ENCODE assay signal across 19 cellular contexts in genomic region chrX:9842541-9842940, GRCh38. TPM values are rescaled to one million over a fixed set of nuclear protein-coding genes. Genes with fewer than 3 reads are reported as not detected.
A peak's percentile ranks its signal among the peaks of the same experiment; 100 is the strongest.
DNase-seq lines count a peak whose midpoint lies in the region; ATAC-seq and TF ChIP-seq lines count a peak whose summit lies in the region.
"Had no signal": no experiment of that assay in that cellular context is flagged by ENCODE, and none has a peak within 500 bp of the region (broad histone marks: within the 10 kb centered on the region; RNA-seq: fewer than 3 reads in every experiment).

No MANE protein-coding gene starts in this region.

- no peaks in the 10 kb centered on the region for H3F3A ChIP-seq in GM23338 (replicated peaks; ENCODE audit: low read depth)

- DNase-seq in GM23338 (ENCODE audit: low spot score): peak; percentile 47
- no peak for DNase-seq in RWPE2 (ENCODE audit: low spot score)
- DNase-seq in renal cortical epithelial cell (ENCODE audit: low read depth): peak; percentile 35
- no peak for DNase-seq in vagina (ENCODE audit: extremely low spot score in 2 of 2)
- DNase-seq: AML-193; amniotic stem cell; DMS79 treated with DMSO at 0.1 percent for 48 hours; head of caudate nucleus; kidney glomerular epithelial cell; MV-4-11; NCI-H2081; stimulated activated CD4-positive, alpha-beta T cell treated with anti-CD3 and anti-CD28 coated beads, Interleukin-15, amount 100 ng/mL, for 24 hours had no signal

- no peak overlapping the region for H3K9ac ChIP-seq in iPS-18a (ENCODE audit: low read length)

- ATAC-seq in GM23338: peak; percentile 89
- ATAC-seq in RWPE2 (ENCODE audit: low read depth): no peak; the same call in 2 of the 3 replicates
- ATAC-seq in activated T-helper 17 cell treated with anti-CD3 and anti-CD28 coated beads, Interleukin-2, amount 50 U/mL, for 72 hours (replicated peaks): no peak
- no peak for ATAC-seq in GM19467 (IDR thresholded peaks at IDR 0.05; ENCODE audit: unreplicated experiment)
- no peak for ATAC-seq in HG02852 (IDR thresholded peaks at IDR 0.05; ENCODE audit: unreplicated experiment)
- ATAC-seq: SK-N-SH treated with all-trans-retinoic acid at 6 μM for 48 hours had no signal

- H3K27ac Mint-ChIP-seq in GM23338: no peak overlapping the region
- no peak overlapping the region for H3K27ac Mint-ChIP-seq in activated T-helper 17 cell treated with anti-CD3 and anti-CD28 coated beads, Interleukin-2, amount 50 U/mL, for 72 hours
- H3K27ac Mint-ChIP-seq: activated T-helper 1 cell treated with anti-CD3 and anti-CD28 coated beads, Interleukin-12 subunit alpha, Interleukin-12 subunit beta, Interleukin-2, Interleukin-4 antibody, amounts not matched to agents 30 ng/mL and 10 ng/mL and 1 ng/mL, durations not matched to agents 14 hours and 24 hours and 36 hours had no signal

- H2AFZ ChIP-seq in GM23338: no peak overlapping the region

- H3K27me3 ChIP-seq in GM23338 (ENCODE audit: insufficient read depth): no peaks in the 10 kb centered on the region
- no peaks in the 10 kb centered on the region for H3K27me3 ChIP-seq in RWPE2 (ENCODE audit: insufficient read depth, poor library complexity, severe bottlenecking)
- H3K27me3 ChIP-seq in iPS-18a (ENCODE audit: control insufficient read depth, insufficient read depth, low read length): no peaks in the 10 kb centered on the region
- no peaks in the 10 kb centered on the region for H3K27me3 ChIP-seq in vagina

- peak overlapping the region; percentile 54; the same call in 2 of the 3 replicates for H3K4me3 Mint-ChIP-seq in GM23338
- H3K4me3 Mint-ChIP-seq in activated T-helper 17 cell treated with anti-CD3 and anti-CD28 coated beads, Interleukin-2, amount 50 U/mL, for 72 hours: no peak overlapping the region
- H3K4me3 Mint-ChIP-seq: activated T-helper 1 cell treated with anti-CD3 and anti-CD28 coated beads, Interleukin-12 subunit alpha, Interleukin-12 subunit beta, Interleukin-2, Interleukin-4 antibody, amounts not matched to agents 30 ng/mL and 10 ng/mL and 1 ng/mL, durations not matched to agents 14 hours and 24 hours and 36 hours had no signal

- no peaks in the 10 kb centered on the region for H3K36me3 Mint-ChIP-seq in GM23338 (ENCODE audit: low read depth)
- no peaks in the 10 kb centered on the region for H3K36me3 Mint-ChIP-seq in activated T-helper 17 cell treated with anti-CD3 and anti-CD28 coated beads, Interleukin-2, amount 50 U/mL, for 72 hours (ENCODE audit: low read depth)

- H3K4me1 ChIP-seq in GM23338 (ENCODE audit: insufficient read depth) (peaks cover 6% of the 10 kb centered on the region), RWPE2 (ENCODE audit: insufficient read depth, poor library complexity, severe bottlenecking) (peaks cover 13% of the 10 kb centered on the region), iPS-18a (ENCODE audit: control insufficient read depth, low read depth, low read length) (peaks cover 29% of the 10 kb centered on the region), vagina (no peaks in the 10 kb centered on the region)
- H3K4me1 ChIP-seq: prostate gland had no signal

- no peak for TF ChIP-seq POLR2A in vagina (IDR thresholded peaks at IDR 0.05)

- H3K4me2 ChIP-seq in GM23338: peak overlapping the region; percentile 66

- H4K20me1 ChIP-seq in GM23338 (replicated peaks; ENCODE audit: insufficient read depth): no peaks in the 10 kb centered on the region

- H3K27ac ChIP-seq in GM23338 (ENCODE audit: low read depth): peak overlapping the region; percentile 78
- peak overlapping the region; percentile 49 for H3K27ac ChIP-seq in RWPE2 (ENCODE audit: poor library complexity, severe bottlenecking)
- H3K27ac ChIP-seq in iPS-18a (ENCODE audit: low read length): no peak overlapping the region
- no peak overlapping the region for H3K27ac ChIP-seq in vagina

- intact Hi-C loops in vagina (cut with DNase I): no loop called here

- TF ChIP-seq CTCF in GM23338 (conservative IDR thresholded peaks at IDR 0.05; ENCODE audit: low read depth in 2 of 2) (no peak), RWPE2 (IDR thresholded peaks at IDR 0.05; ENCODE audit: poor library complexity, severe bottlenecking) (no peak), vagina (IDR thresholded peaks at IDR 0.05) (no peak)

- H3K9me3 ChIP-seq in RWPE2 (ENCODE audit: severe bottlenecking) (no peaks in the 10 kb centered on the region), iPS-18a (ENCODE audit: control insufficient read depth, low read depth, low read length) (no peaks in the 10 kb centered on the region), vagina (no peaks in the 10 kb centered on the region)
- H3K9me3 ChIP-seq: prostate gland had no signal

- H3K27me3 Mint-ChIP-seq in GM23338 (ENCODE audit: insufficient read depth, low read depth, poor library complexity): peaks cover 4% of the 10 kb centered on the region
- H3K27me3 Mint-ChIP-seq in activated T-helper 17 cell treated with anti-CD3 and anti-CD28 coated beads, Interleukin-2, amount 50 U/mL, for 72 hours: peaks cover 10% of the 10 kb centered on the region

- peaks cover 16% of the 10 kb centered on the region for H3K79me2 ChIP-seq in GM23338 (replicated peaks; ENCODE audit: insufficient read depth)

- H3K36me3 ChIP-seq in GM23338 (ENCODE audit: insufficient read depth) (no peaks in the 10 kb centered on the region), RWPE2 (ENCODE audit: low read depth) (no peaks in the 10 kb centered on the region), iPS-18a (ENCODE audit: control insufficient read depth, low read depth, low read length) (no peaks in the 10 kb centered on the region), vagina (no peaks in the 10 kb centered on the region)
- H3K36me3 ChIP-seq: prostate gland had no signal

- H3K4me3 ChIP-seq in GM23338 (0 out of 2 replicates have a peak overlapping the region, but pooled peaks have one; percentile 24), RWPE2 (ENCODE audit: severe bottlenecking) (no peak overlapping the region), iPS-18a (ENCODE audit: low read length) (peak overlapping the region; percentile 38), vagina (no peak overlapping the region)
- H3K4me3 ChIP-seq: prostate gland had no signal

- no peaks in the 10 kb centered on the region for H3K9me3 Mint-ChIP-seq in GM23338
- no peaks in the 10 kb centered on the region for H3K9me3 Mint-ChIP-seq in activated T-helper 17 cell treated with anti-CD3 and anti-CD28 coated beads, Interleukin-2, amount 50 U/mL, for 72 hours
- H3K9me3 Mint-ChIP-seq: activated T-helper 1 cell treated with anti-CD3 and anti-CD28 coated beads, Interleukin-12 subunit alpha, Interleukin-12 subunit beta, Interleukin-2, Interleukin-4 antibody, amounts not matched to agents 30 ng/mL and 10 ng/mL and 1 ng/mL, durations not matched to agents 14 hours and 24 hours and 36 hours had no signal

- no peaks in the 10 kb centered on the region for H3K9me2 ChIP-seq in GM23338 (ENCODE audit: insufficient read depth)

- peaks cover 38% of the 10 kb centered on the region for H3K4me1 Mint-ChIP-seq in GM23338
- H3K4me1 Mint-ChIP-seq in activated T-helper 17 cell treated with anti-CD3 and anti-CD28 coated beads, Interleukin-2, amount 50 U/mL, for 72 hours: no peaks in the 10 kb centered on the region

TF ChIP-seq in GM23338, 12 proteins besides CTCF, POLR2A, EP300 and RAD21 (continues in another document):
- TF ChIP-seq NANOG (IDR thresholded peaks at IDR 0.05; ENCODE audit: borderline replicate concordance) (no peak), STAT1 (IDR thresholded peaks at IDR 0.05; ENCODE audit: unreplicated experiment) (no peak), EZH2phosphoT487 (IDR thresholded peaks at IDR 0.05; ENCODE audit: unreplicated experiment) (no peak), JUNB (IDR thresholded peaks at IDR 0.05; ENCODE audit: unreplicated experiment) (no peak), REST (IDR thresholded peaks at IDR 0.05; ENCODE audit: unreplicated experiment) (no peak), CREB1 (CRISPR knock-in tag; IDR thresholded peaks at IDR 0.05; ENCODE audit: low read depth) (no peak)

RNA-seq across cellular contexts. Expression of gene SHROOM2, which starts 56.3 kb away (rescaled TPM):
- total RNA-seq in GM23338 (2014; rRNA removed; shearing (Covaris generic)): 15.8 and 16.8 TPM in 2 replicates
- polyA plus RNA-seq in GM23338 (2016; fragmentation: Nextera tagmentation; extraction: Ambion mirVana): 3.2 and 3.5 TPM in 2 replicates
- total RNA-seq in renal cortical epithelial cell (6.1 and 33.0 TPM in 2 replicates), vagina (8.8 TPM)
- total RNA-seq in activated T-helper 17 cell treated with anti-CD3 and anti-CD28 coated beads, Interleukin-2, amount 50 U/mL, for 72 hours: not detected
- total RNA-seq: activated T-helper 1 cell treated with anti-CD3 and anti-CD28 coated beads, Interleukin-12 subunit alpha, Interleukin-12 subunit beta, Interleukin-2, Interleukin-4 antibody, amounts not matched to agents 30 ng/mL and 10 ng/mL and 1 ng/mL, durations not matched to agents 14 hours and 24 hours and 36 hours had no signal

Comparison
In these comparisons a context has a peak if more than half of its experiments do, and no peak if none do; other contexts are left out.
1. DNase-seq: peak in GM23338 (single experiment) and renal cortical epithelial cell (single experiment); none in RWPE2 (single experiment) and vagina (0 of 2).
2. H3K27ac ChIP-seq: peak in GM23338 (single experiment) and RWPE2 (single experiment); none in iPS-18a (single experiment) and vagina (single experiment).
3. H3K4me3 ChIP-seq: peak in GM23338 (single experiment) and iPS-18a (single experiment); none in RWPE2 (single experiment) and vagina (0 of 2).